25 cellular contexts compared by ENCODE assay signal in the genomic region with DNA sequence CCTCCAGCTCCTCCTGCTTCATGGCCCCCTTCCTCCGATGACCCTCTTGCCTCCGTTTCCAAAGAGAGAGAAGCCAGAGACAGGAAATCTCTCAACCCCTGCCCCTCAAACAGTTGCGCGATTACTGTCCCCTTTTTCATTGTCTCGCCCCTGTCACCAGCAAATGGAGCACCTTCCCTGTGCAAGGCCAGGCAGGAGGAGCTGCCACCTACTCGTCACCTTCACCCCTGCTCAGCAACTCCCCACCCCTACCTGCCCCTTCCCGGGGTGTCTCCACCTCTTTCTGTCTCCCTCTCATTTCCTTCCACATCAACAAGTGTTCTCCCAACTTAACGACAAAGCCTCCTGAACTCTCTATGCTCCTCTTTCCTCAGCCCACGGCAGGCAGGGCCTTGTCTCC. TPM values are rescaled to one million over a fixed set of nuclear protein-coding genes. Genes with fewer than 3 reads are reported as not detected.
DNase-seq lines count a peak whose midpoint lies in the region; ATAC-seq, FAIRE-seq and TF ChIP-seq lines count a peak whose summit lies in the region.
"Had no signal": no experiment of that assay in that cellular context is flagged by ENCODE, and none has a peak within 500 bp of the region (broad histone marks: within the 10 kb centered on the region; RNA-seq: fewer than 3 reads in every experiment).

No MANE protein-coding gene starts in this region.

- no peaks in the 10 kb centered on the region for H3K79me2 ChIP-seq in trophoblast cell (ENCODE audit: control insufficient read depth, insufficient read depth, low read length, poor library complexity)

- H3K18ac ChIP-seq in trophoblast cell (ENCODE audit: low read length): no peak overlapping the region

- peak overlapping the region; percentile 2 for H3K4ac ChIP-seq in trophoblast cell (ENCODE audit: low read depth, low read length)

- TF ChIP-seq CTCF in CD4-positive, alpha-beta T cell (IDR thresholded peaks at IDR 0.05): no peak
- TF ChIP-seq CTCF in stomach (IDR thresholded peaks at IDR 0.05): no peak

- POLR2A ChIA-PET in CD4-positive, alpha-beta T cell (lab: Charles Lee): no interaction called here

- intact Hi-C loops in CD4-positive, alpha-beta T cell (cut with DNase I, micrococcal nuclease): no loop called here
- intact Hi-C loops in stomach (cut with DNase I; ENCODE audit: low total_unique reads): no loop called here

- no peaks in the 10 kb centered on the region for H3K36me3 Mint-ChIP-seq in CD4-positive, alpha-beta T cell (ENCODE audit: low read depth)
- H3K36me3 Mint-ChIP-seq in IgD-negative memory B cell: peaks cover 2% of the 10 kb centered on the region

- H3K36me3 ChIP-seq in trophoblast cell (ENCODE audit: control insufficient read depth in 1 of 2, insufficient read depth in 2 of 2, low read length in 2 of 2) (no peaks in the 10 kb centered on the region), stomach (no peaks in the 10 kb centered on the region)
- H3K36me3 ChIP-seq: BLaER1 had no signal

- H3K27me3 Mint-ChIP-seq in CD4-positive, alpha-beta T cell: no peaks in the 10 kb centered on the region
- no peaks in the 10 kb centered on the region for H3K27me3 Mint-ChIP-seq in IgD-negative memory B cell
- H3K27me3 Mint-ChIP-seq: B cell; CD4-positive, CD25-positive, alpha-beta regulatory T cell had no signal

- no peak for TF ChIP-seq EP300 in stomach (IDR thresholded peaks at IDR 0.05)

- H3K79me1 ChIP-seq in trophoblast cell (ENCODE audit: low read length): peaks cover 13% of the 10 kb centered on the region

- TF ChIP-seq POLR2A in H54 (IDR thresholded peaks at IDR 0.05; ENCODE audit: low read depth, low read length): no peak
- TF ChIP-seq POLR2A in stomach (IDR thresholded peaks at IDR 0.05): no peak

- no peaks in the 10 kb centered on the region for H3K9me3 ChIP-seq in CD4-positive, alpha-beta T cell (ENCODE audit: control insufficient read depth, low read length)
- H3K9me3 ChIP-seq in trophoblast cell (ENCODE audit: insufficient read depth, low read depth, low read length) (peaks cover 2% of the 10 kb centered on the region), stomach (no peaks in the 10 kb centered on the region)
- H3K9me3 ChIP-seq: BLaER1 had no signal

- H3K23ac ChIP-seq in trophoblast cell (ENCODE audit: low read length): no peak overlapping the region

- WGBS in trophoblast cell (ENCODE audit: extremely low coverage, insufficient coverage, insufficient read length): no CpG with 5 or more reads among the region's 9 CpGs
- 80 to 95% (median 86%) methylated on average over 9 of the region's 9 CpGs for WGBS in stomach, 5 donors

- peak overlapping the region; percentile 18 for H2BK5ac ChIP-seq in trophoblast cell (ENCODE audit: low read depth, low read length, poor library complexity)

- DNase-seq in CD4-positive, alpha-beta T cell: no peak
- DNase-seq in mesenteric fat pad (ENCODE audit: low spot score): peak; percentile 60
- no peak for DNase-seq in trophoblast cell
- DNase-seq in T-helper 2 cell: no peak
- DNase-seq in H54 (ENCODE audit: insufficient read length, low spot score): no peak
- no peak for DNase-seq in stomach
- DNase-seq: CD4-positive, CD25-positive, alpha-beta regulatory T cell; CD8-positive, alpha-beta memory T cell; DMS 273 treated with DMSO at 0.1 percent for 48 hours; DMS79; EL; GDM1; GOT3; H7; HCEC 1CT had no signal

- H3K4me3 ChIP-seq in trophoblast cell (ENCODE audit: low read depth, low read length) (no peak overlapping the region), stomach (no peak overlapping the region)
- H3K4me3 ChIP-seq: BLaER1 had no signal

- no peak overlapping the region for H3K4me3 Mint-ChIP-seq in CD4-positive, alpha-beta T cell
- no peak overlapping the region for H3K4me3 Mint-ChIP-seq in IgD-negative memory B cell
- H3K4me3 Mint-ChIP-seq: B cell; CD4-positive, CD25-positive, alpha-beta regulatory T cell; CD8-positive, alpha-beta memory T cell had no signal

- peak overlapping the region; percentile 28 for H3K27ac Mint-ChIP-seq in CD4-positive, alpha-beta T cell
- peak overlapping the region in 2 of 3 donors; percentile 15 to 49 for H3K27ac Mint-ChIP-seq in IgD-negative memory B cell
- H3K27ac Mint-ChIP-seq: B cell had no signal

- no peaks in the 10 kb centered on the region for H3K27me3 ChIP-seq in CD4-positive, alpha-beta T cell (ENCODE audit: control insufficient read depth, insufficient read depth, low read length)
- H3K27me3 ChIP-seq in trophoblast cell (ENCODE audit: insufficient read depth, low read length) (no peaks in the 10 kb centered on the region), stomach (no peaks in the 10 kb centered on the region)
- H3K27me3 ChIP-seq: BLaER1 had no signal

- no peak overlapping the region for H4K12ac ChIP-seq in trophoblast cell (ENCODE audit: low read depth, low read length)

- FAIRE-seq in H54 (lab: Jason Lieb, UNC): no peak
- FAIRE-seq: A204.1, D721Med, GM12891, GM18507 had no signal

- peaks cover 1% of the 10 kb centered on the region for H3K4me1 Mint-ChIP-seq in CD4-positive, alpha-beta T cell (ENCODE audit: low read depth)
- peaks cover 0 to 10% (median 3%) of the 10 kb centered on the region in 3 donors for H3K4me1 Mint-ChIP-seq in IgD-negative memory B cell
- H3K4me1 Mint-ChIP-seq: CD4-positive, CD25-positive, alpha-beta regulatory T cell; CD8-positive, alpha-beta memory T cell had no signal

- no peak overlapping the region for H3K4me2 ChIP-seq in trophoblast cell (ENCODE audit: low read length)
- H3K4me2 ChIP-seq: BLaER1 had no signal

- H3K9me3 Mint-ChIP-seq in CD4-positive, alpha-beta T cell: no peaks in the 10 kb centered on the region
- H3K9me3 Mint-ChIP-seq in IgD-negative memory B cell: no peaks in the 10 kb centered on the region
- H3K9me3 Mint-ChIP-seq: CD8-positive, alpha-beta memory T cell had no signal

- H4K91ac ChIP-seq in trophoblast cell (ENCODE audit: low read depth, low read length): peak overlapping the region; percentile 37

- CTCF ChIA-PET in CD4-positive, alpha-beta T cell (lab: Charles Lee): no interaction called here

- H2AFZ ChIP-seq in trophoblast cell (ENCODE audit: insufficient read depth, low read length, poor library complexity): no peak overlapping the region

- H2BK12ac ChIP-seq in trophoblast cell (ENCODE audit: low read length): peak overlapping the region; percentile 25

- peak overlapping the region; percentile 45 for H2BK120ac ChIP-seq in trophoblast cell (ENCODE audit: insufficient read depth, low read length, poor library complexity)

- no peak overlapping the region for H2AK5ac ChIP-seq in trophoblast cell (ENCODE audit: low read length)

- no peak overlapping the region for H3K9ac ChIP-seq in trophoblast cell (ENCODE audit: low read length)
- H3K9ac ChIP-seq: BLaER1 had no signal

- ATAC-seq in CD4-positive, alpha-beta T cell (ENCODE audit: poor library complexity): no peak
- no peak for ATAC-seq in GM21381 (IDR thresholded peaks at IDR 0.05; ENCODE audit: unreplicated experiment)

- peaks cover 12 to 30% of the 10 kb centered on the region in 2 experiments for H3K4me1 ChIP-seq in trophoblast cell (ENCODE audit: control insufficient read depth in 1 of 2, insufficient read depth in 2 of 2, low read length in 2 of 2)
- H3K4me1 ChIP-seq in stomach: peaks cover 0 to 13% (median 6%) of the 10 kb centered on the region in 4 donors

- H3K14ac ChIP-seq in trophoblast cell (ENCODE audit: low read length): peak overlapping the region; percentile 12

- peak overlapping the region; percentile 1 for H4K8ac ChIP-seq in trophoblast cell (ENCODE audit: low read depth, low read length)

- no peak overlapping the region for H3K27ac ChIP-seq in CD4-positive, alpha-beta T cell (ENCODE audit: low read depth, low read length)
- H3K27ac ChIP-seq in trophoblast cell (ENCODE audit: low read depth, low read length): no peak overlapping the region
- no peak overlapping the region for H3K27ac ChIP-seq in stomach
- H3K27ac ChIP-seq: 22Rv1, BLaER1, C4-2B had no signal

RNA-seq across cellular contexts. Expression of gene PNLDC1, which starts 13.7 kb away (rescaled TPM):
- under 1 TPM in 1 of 2 experiments, not detected in 1; 0.14 TPM for total RNA-seq in CD4-positive, alpha-beta T cell
- polyA plus RNA-seq in IgD-negative memory B cell (0.89 TPM), stomach (under 1 TPM in 2 of 3 donors, not detected in 1; 0.25 to 0.30 TPM)
- total RNA-seq in mesenteric fat pad (not detected), stomach (1 to 10 TPM in 1 of 5 donors, under 1 TPM in 1, not detected in 3; 0.55 to 2.5 TPM)
- 0.37 and 0.43 TPM in 2 replicates for polyA plus RNA-seq in trophoblast cell (2013)
- total RNA-seq: CD4-positive, CD25-positive, alpha-beta regulatory T cell; H7 had no signal
- polyA plus RNA-seq: CD8-positive, alpha-beta memory T cell had no signal

RNA-seq across cellular contexts. Expression of gene MRPL18, which starts 23.5 kb away (rescaled TPM):
- total RNA-seq in CD4-positive, alpha-beta T cell: 10 to 100 TPM in 1 of 2 experiments, 1 to 10 TPM in 1; 9.8 to 10.2 TPM
- polyA plus RNA-seq in IgD-negative memory B cell (108 TPM), stomach (10 to 100 TPM; 80.4 to 96.8 (median 86.9) TPM)
- total RNA-seq in mesenteric fat pad (59.3 TPM), stomach (100 to 1,000 TPM in 1 of 5 donors, 10 to 100 TPM in 3, 1 to 10 TPM in 1; 3.6 to 105 (median 50.5) TPM)
- 53.3 and 54.2 TPM in 2 replicates for polyA plus RNA-seq in trophoblast cell (2013)

RNA-seq across cellular contexts. Expression of gene TCP1, which starts 24.4 kb away (rescaled TPM):
- 100 to 1,000 TPM; 212 to 216 TPM for total RNA-seq in CD4-positive, alpha-beta T cell
- 82.7 TPM for polyA plus RNA-seq in IgD-negative memory B cell
- 170 TPM for total RNA-seq in mesenteric fat pad
- polyA plus RNA-seq in trophoblast cell (2013): 141 and 146 TPM in 2 replicates
- 100 to 1,000 TPM in 4 of 5 donors, 10 to 100 TPM in 1; 52.7 to 199 (median 127) TPM for total RNA-seq in stomach
- polyA plus RNA-seq in stomach: 10 to 100 TPM; 64.8 to 98.0 (median 85.5) TPM

RNA-seq across cellular contexts. Expression of gene ACAT2, which starts 51.9 kb away (rescaled TPM):
- total RNA-seq in CD4-positive, alpha-beta T cell: 10 to 100 TPM; 21.4 to 25.8 TPM
- polyA plus RNA-seq in IgD-negative memory B cell (23.6 TPM), stomach (10 to 100 TPM; 35.0 to 43.6 (median 39.7) TPM)
- total RNA-seq in mesenteric fat pad (11.1 TPM), stomach (10 to 100 TPM in 2 of 5 donors, 1 to 10 TPM in 2, under 1 TPM in 1; 0.58 to 82.1 (median 2.5) TPM)
- 85.5 and 90.6 TPM in 2 replicates for polyA plus RNA-seq in trophoblast cell (2013)
